In genomic region chr13:105346141-105346766, GRCh38 we compare ENCODE assay signal across 16 cellular contexts.
DNase-seq lines count a peak whose midpoint lies in the region; ATAC-seq, FAIRE-seq and TF ChIP-seq lines count a peak whose summit lies in the region.
"Had no signal": no experiment of that assay in that cellular context is flagged by ENCODE, and none has a peak within 500 bp of the region (broad histone marks: within the 10 kb centered on the region; RNA-seq: fewer than 3 reads in every experiment).

No MANE protein-coding gene starts in this region.

- H3K27me3 ChIP-seq in Loucy (ENCODE audit: insufficient read depth, low read length, poor library complexity, severe bottlenecking) (no peaks in the 10 kb centered on the region), endothelial cell of umbilical vein (ENCODE audit: control insufficient read depth in 2 of 2, insufficient read depth in 2 of 2, low read length in 2 of 2) (no peaks in the 10 kb centered on the region)
- H3K27me3 ChIP-seq: thyroid gland had no signal

- intact Hi-C loops in endothelial cell of umbilical vein (cut with micrococcal nuclease) = no loop called here

- H3K27ac ChIP-seq in endothelial cell of umbilical vein (ENCODE audit: insufficient read depth, low read depth, low read length) = no peak overlapping the region
- H3K27ac ChIP-seq: psoas muscle had no signal

- H3K9ac ChIP-seq in Loucy (ENCODE audit: low read depth, low read length, poor library complexity, severe bottlenecking) = no peak overlapping the region
- no peak overlapping the region for H3K9ac ChIP-seq in endothelial cell of umbilical vein (replicated peaks; ENCODE audit: extremely low read depth, insufficient read depth, low read length)

- peaks cover 15% of the 10 kb centered on the region for H3K9me3 Mint-ChIP-seq in mesothelial cell of epicardium
- H3K9me3 Mint-ChIP-seq: activated T-cell treated with anti-CD3 and anti-CD28 coated beads, Interleukin-2, amount 50 U/mL, for 4 hours; WTC11 had no signal

- no TSS peak for BruUV-seq in endothelial cell of umbilical vein (replicated peaks; lab: Mats Ljungman, UMichigan)

- no peaks in the 10 kb centered on the region for H3K9me2 ChIP-seq in Loucy (replicated peaks; ENCODE audit: low read depth, low read length)

- H3K79me2 ChIP-seq in Loucy (ENCODE audit: insufficient read depth, low read length) (no peaks in the 10 kb centered on the region), endothelial cell of umbilical vein (ENCODE audit: control insufficient read depth, insufficient read depth, low read length) (no peaks in the 10 kb centered on the region)

- POLR2A ChIA-PET in endothelial cell of umbilical vein (lab: Charles Lee) = no interaction called here

- dilution Hi-C loops in endothelial cell of umbilical vein (cut with MboI; ENCODE audit: extremely low pct_ligation_motif_present, low sequenced_read_pairs) = no loop called here

- CTCF ChIA-PET in endothelial cell of umbilical vein (lab: Charles Lee) = no interaction called here

- H3K27me3 Mint-ChIP-seq in mesothelial cell of epicardium (ENCODE audit: low read depth) = no peaks in the 10 kb centered on the region
- H3K27me3 Mint-ChIP-seq: CD4-positive, CD25-positive, alpha-beta regulatory T cell had no signal

- H3K4me1 ChIP-seq in Loucy (ENCODE audit: insufficient read depth, low read length, poor library complexity, severe bottlenecking) = peaks cover 20% of the 10 kb centered on the region
- no peaks in the 10 kb centered on the region for H3K4me1 ChIP-seq in endothelial cell of umbilical vein (ENCODE audit: control insufficient read depth, extremely low read depth, insufficient read depth, low read length)
- H3K4me1 ChIP-seq: psoas muscle had no signal

- DNase-seq in AG10803 (ENCODE audit: low read depth) = peak; percentile 69
- peak; percentile 20 for DNase-seq in endothelial cell of umbilical vein (ENCODE audit: low read depth, low spot score)
- no peak for DNase-seq in mesothelial cell of epicardium (ENCODE audit: low spot score in 2 of 2, unreplicated experiment in 2 of 2)
- DNase-seq in NCI-H2107 treated with DMSO at 0.1 percent for 48 hours (lab: John Stamatoyannopoulos, UW; ENCODE audit: unreplicated experiment) = no peak
- no peak for DNase-seq in GF-D8 (lab: John Stamatoyannopoulos, UW)
- DNase-seq in CD1c-positive myeloid dendritic cell (ENCODE audit: extremely low spot score) = no peak
- DNase-seq: activated T-cell treated with anti-CD3 and anti-CD28 coated beads, Interleukin-2, amount 50 U/mL, for 4 hours; CD4-positive, CD25-positive, alpha-beta regulatory T cell; central memory CD4-positive, alpha-beta T cell; HCEC 1CT; psoas muscle; SHP77 treated with DMSO at 0.1 percent for 48 hours; thyroid gland had no signal

- no peak for TF ChIP-seq CTCF in AG10803 (conservative IDR thresholded peaks at IDR 0.05; ENCODE audit: low read length)
- TF ChIP-seq CTCF in Loucy (conservative IDR thresholded peaks at IDR 0.05; ENCODE audit: low read length) = no peak
- no peak for TF ChIP-seq CTCF in endothelial cell of umbilical vein (IDR thresholded peaks at IDR 0.05; ENCODE audit: extremely low read depth in 1 of 2, insufficient read depth in 1 of 2, low read depth in 1 of 2, low read length in 2 of 2)
- TF ChIP-seq CTCF in mesothelial cell of epicardium (IDR thresholded peaks at IDR 0.05; ENCODE audit: unreplicated experiment) = no peak

- no peaks in the 10 kb centered on the region for H3K9me1 ChIP-seq in endothelial cell of umbilical vein (replicated peaks; ENCODE audit: control insufficient read depth, extremely low read depth, insufficient read depth, low read length)

- no peak for ATAC-seq in HG02973 (IDR thresholded peaks at IDR 0.05; ENCODE audit: unreplicated experiment)
- ATAC-seq: activated T-cell treated with anti-CD3 and anti-CD28 coated beads, Interleukin-2, amount 50 U/mL, for 4 hours; psoas muscle; WTC11 had no signal

- H3K36me3 Mint-ChIP-seq in mesothelial cell of epicardium = peaks cover 1% of the 10 kb centered on the region
- H3K36me3 Mint-ChIP-seq: CD4-positive, CD25-positive, alpha-beta regulatory T cell; WTC11 had no signal

- H3K9me3 ChIP-seq in Loucy (ENCODE audit: insufficient read depth, low read depth, low read length) = no peaks in the 10 kb centered on the region
- no peaks in the 10 kb centered on the region for H3K9me3 ChIP-seq in endothelial cell of umbilical vein (replicated peaks; ENCODE audit: control insufficient read depth, insufficient read depth, low read length)
- H3K9me3 ChIP-seq: psoas muscle, thyroid gland had no signal

- H3K4me2 ChIP-seq in Loucy (ENCODE audit: low read depth, low read length, poor library complexity, severe bottlenecking) = no peak overlapping the region
- no peak overlapping the region for H3K4me2 ChIP-seq in endothelial cell of umbilical vein (ENCODE audit: insufficient read depth, low read length)

- H4K20me1 ChIP-seq in Loucy (ENCODE audit: insufficient read depth, low read length, poor library complexity, severe bottlenecking) = no peaks in the 10 kb centered on the region
- no peaks in the 10 kb centered on the region for H4K20me1 ChIP-seq in endothelial cell of umbilical vein (replicated peaks; ENCODE audit: control insufficient read depth, extremely low read depth, insufficient read depth, low read length)

- peaks cover 34% of the 10 kb centered on the region for H3K4me1 Mint-ChIP-seq in mesothelial cell of epicardium
- H3K4me1 Mint-ChIP-seq: CD4-positive, CD25-positive, alpha-beta regulatory T cell; WTC11 had no signal

- FAIRE-seq in endothelial cell of umbilical vein (lab: Jason Lieb, UNC) = no peak

- H2AFZ ChIP-seq in Loucy (ENCODE audit: low read length) = 0 out of 2 replicates have a peak overlapping the region, but pooled peaks have one; percentile 48
- no peak overlapping the region for H2AFZ ChIP-seq in endothelial cell of umbilical vein (ENCODE audit: low read depth, low read length)

- TF ChIP-seq POLR2A in endothelial cell of umbilical vein (IDR thresholded peaks at IDR 0.05; ENCODE audit: low read depth, low read length) = no peak

- no peak overlapping the region for H3K4me3 Mint-ChIP-seq in mesothelial cell of epicardium
- H3K4me3 Mint-ChIP-seq: activated T-cell treated with anti-CD3 and anti-CD28 coated beads, Interleukin-2, amount 50 U/mL, for 4 hours; CD4-positive, CD25-positive, alpha-beta regulatory T cell; WTC11 had no signal

- no peaks in the 10 kb centered on the region for H3F3A ChIP-seq in Loucy (ENCODE audit: low read depth)

- H3K4me3 ChIP-seq in AG10803 (ENCODE audit: low read length) (no peak overlapping the region), Loucy (ENCODE audit: low read length, poor library complexity, severe bottlenecking) (no peak overlapping the region), endothelial cell of umbilical vein (replicated peaks in 1 of 3; ENCODE audit: insufficient read depth in 1 of 3, low read depth in 1 of 3, low read length in 3 of 3) (no peak overlapping the region)
- H3K4me3 ChIP-seq: psoas muscle, thyroid gland had no signal

- peak overlapping the region; percentile 19 for H3K27ac Mint-ChIP-seq in mesothelial cell of epicardium
- H3K27ac Mint-ChIP-seq: CD4-positive, CD25-positive, alpha-beta regulatory T cell; WTC11 had no signal

- H3K36me3 ChIP-seq in Loucy (ENCODE audit: insufficient read depth, low read length) = no peaks in the 10 kb centered on the region
- no peaks in the 10 kb centered on the region for H3K36me3 ChIP-seq in endothelial cell of umbilical vein (ENCODE audit: control insufficient read depth in 2 of 2, extremely low read depth in 1 of 2, insufficient read depth in 2 of 2, low read length in 2 of 2)
- H3K36me3 ChIP-seq: thyroid gland had no signal

TF ChIP-seq in endothelial cell of umbilical vein, 7 proteins besides CTCF, POLR2A, EP300 and RAD21:
- TF ChIP-seq MYC (IDR thresholded peaks at IDR 0.05; ENCODE audit: low read depth, low read length) = no peak
- TF ChIP-seq POLR2AphosphoS5 (IDR thresholded peaks at IDR 0.05; ENCODE audit: insufficient read depth, low read depth, low read length) = no peak
- no peak for TF ChIP-seq MAX (IDR thresholded peaks at IDR 0.05; ENCODE audit: insufficient read depth, insufficient read length)
- no peak for TF ChIP-seq EZH2 (IDR thresholded peaks at IDR 0.05; ENCODE audit: borderline replicate concordance, low read depth, low read length, severe bottlenecking)
- no peak for TF ChIP-seq JUN (IDR thresholded peaks at IDR 0.05; ENCODE audit: borderline replicate concordance, insufficient read depth, insufficient read length, low read depth)
- TF ChIP-seq GATA2 (IDR thresholded peaks at IDR 0.05; ENCODE audit: insufficient read depth, insufficient read length, low read depth, low read length) = no peak
- TF ChIP-seq FOS (IDR thresholded peaks at IDR 0.05; ENCODE audit: borderline replicate concordance, insufficient read depth, low read length) = peak; percentile 25

Comparison
In these comparisons a context has a peak if more than half of its experiments do, and no peak if none do; other contexts are left out.
1. DNase-seq: peak in AG10803 (single experiment) and endothelial cell of umbilical vein (single experiment); none in mesothelial cell of epicardium (0 of 2), NCI-H2107 treated with DMSO at 0.1 percent for 48 hours (single experiment), GF-D8 (single experiment) and CD1c-positive myeloid dendritic cell (single experiment).